ENCODE assay signal across 8 cellular contexts in the genomic region with DNA sequence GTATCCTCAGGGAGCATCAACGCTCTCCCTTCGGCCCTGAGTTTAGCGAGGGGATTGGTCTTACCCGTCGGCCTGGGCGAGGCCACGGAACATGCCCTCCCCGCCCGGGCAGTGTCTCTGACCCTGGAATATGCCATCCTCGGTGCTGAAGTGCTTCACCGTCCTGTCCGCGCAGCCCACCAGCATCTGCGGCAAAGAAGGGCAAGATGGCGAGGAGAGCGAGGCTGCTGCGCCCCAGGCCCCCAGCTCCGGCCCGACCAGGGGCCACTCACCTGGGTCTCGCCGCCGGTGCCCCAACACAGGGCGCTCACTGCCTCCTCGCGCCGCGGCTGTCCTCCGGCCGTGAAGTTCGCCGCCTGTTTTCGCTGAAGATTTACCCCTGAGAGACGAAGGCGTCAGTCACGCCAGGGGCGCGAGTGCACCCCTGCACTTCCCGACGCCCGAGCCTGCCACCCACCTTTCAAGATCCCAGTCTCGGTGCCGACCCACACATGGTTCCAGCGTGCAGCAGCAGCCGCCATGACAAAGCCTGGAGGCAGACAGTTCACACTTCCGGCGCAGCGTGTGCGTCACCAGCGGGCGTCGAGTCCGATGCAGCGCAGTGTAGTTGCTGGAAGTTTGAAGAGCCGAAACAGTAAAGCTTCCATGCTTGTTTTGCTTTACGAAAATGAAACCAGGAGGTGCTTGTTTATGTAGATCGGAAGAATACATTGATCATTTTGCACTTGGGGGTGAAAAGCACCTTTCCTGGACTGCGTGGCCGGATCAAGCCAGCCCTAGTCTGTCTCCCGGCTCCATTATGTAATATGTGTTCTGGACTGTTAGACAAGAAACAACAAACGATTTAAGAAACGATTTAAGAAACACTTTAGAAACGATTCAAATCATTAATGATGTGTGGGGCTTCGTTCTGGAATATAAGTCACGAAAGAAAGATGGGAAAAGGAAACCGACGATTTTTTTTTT. TPM values are rescaled to one million over a fixed set of nuclear protein-coding genes. Genes with fewer than 3 reads are reported as not detected.
A peak's percentile ranks its signal among the peaks of the same experiment; 100 is the strongest.
DNase-seq lines count a peak whose midpoint lies in the region; ATAC-seq and TF ChIP-seq lines count a peak whose summit lies in the region.

A gene (minus strand): TSS at position 541 of the 966 bp plus-strand sequence. CDS start 20 bp downstream, at position 521.

- H3K9me3 ChIP-seq in mucosa of rectum (ENCODE audit: control insufficient read depth in 2 of 2, low read length in 2 of 2): no peaks in the 10 kb centered on the region

- peak; percentile 94 for TF ChIP-seq POLR2A in erythroblast (IDR thresholded peaks at IDR 0.05; ENCODE audit: low read length)

- H3K27ac ChIP-seq in mucosa of rectum (ENCODE audit: low read depth in 2 of 2, low read length in 2 of 2): peak within 1 kb of the TSS; percentile 99

- no peaks in the 10 kb centered on the region for H3K27me3 ChIP-seq in mucosa of rectum (ENCODE audit: control insufficient read depth in 2 of 2, insufficient read depth in 2 of 2, low read length in 2 of 2)

- peak; percentile 44 for ATAC-seq in GM21528 (IDR thresholded peaks at IDR 0.05; ENCODE audit: low FRiP score, unreplicated experiment)

- peak within 1 kb of the TSS; percentile 100 for H3K4me3 ChIP-seq in Jurkat, Clone E6-1 (ENCODE audit: low read length)
- peak within 1 kb of the TSS; percentile 85 to 93 for H3K4me3 ChIP-seq in mucosa of rectum (ENCODE audit: low read length in 2 of 2)

- DNase-seq in DMS114 treated with DMSO at 0.1 percent for 48 hours (lab: John Stamatoyannopoulos, UW; ENCODE audit: unreplicated experiment): peak; percentile 87
- DNase-seq in Jurkat, Clone E6-1 (ENCODE audit: low read depth, low spot score): peak; percentile 93
- DNase-seq in OCI-M2 (lab: John Stamatoyannopoulos, UW; ENCODE audit: unreplicated experiment): peak; percentile 66
- DNase-seq in activated T-cell treated with anti-CD3 and anti-CD28 coated beads for 4 hours: peak; percentile 86
- DNase-seq in erythroblast (lab: John Stamatoyannopoulos, UW): peak; percentile 95 to 96
- DNase-seq in stimulated activated CD8-positive, alpha-beta memory T cell treated with anti-CD3 and anti-CD28 coated beads, Interleukin-4, amount 100 ng/mL, for 48 hours: peak; percentile 93

- peak within 1 kb of the TSS; percentile 90 to 92 for H3K9ac ChIP-seq in mucosa of rectum (ENCODE audit: low read depth in 1 of 2, low read length in 2 of 2)

- H3K4me1 ChIP-seq in mucosa of rectum (ENCODE audit: control insufficient read depth in 2 of 2, insufficient read depth in 2 of 2, low read length in 2 of 2): peaks cover 15 to 19% of the 10 kb centered on the region in 2 donors

- H3K36me3 ChIP-seq in mucosa of rectum (ENCODE audit: control insufficient read depth in 2 of 2, insufficient read depth in 2 of 2, low read length in 2 of 2): peaks cover 15 to 28% of the 10 kb centered on the region in 2 donors

RNA-seq across cellular contexts. Expression of the gene that starts here (rescaled TPM):
- polyA plus RNA-seq in Jurkat, Clone E6-1 (2012; ENCODE audit: insufficient read depth, insufficient read length): 64.3 TPM

Comparison
In these comparisons a context has a peak if more than half of its experiments do, and no peak if none do; other contexts are left out.
1. Peak in every context shown above with its lines: DNase-seq, ATAC-seq, H3K4me3 ChIP-seq and H3K27ac ChIP-seq.